Comparison of ENCODE assay signal across 21 cellular contexts in genomic region chr1:73771396-73771795, GRCh38.
"Had no signal": no experiment of that assay in that cellular context is flagged by ENCODE, and none has a peak within 500 bp of the region (broad histone marks: within the 10 kb centered on the region; RNA-seq: fewer than 3 reads in every experiment).

No MANE protein-coding gene starts in this region.

- H3K4me1 Mint-ChIP-seq: immature natural killer cell, memory B cell had no signal

- H3K79me2 ChIP-seq: hepatocyte had no signal

- H3K4me2 ChIP-seq: hepatocyte had no signal

- H3K9me3 ChIP-seq: colonic mucosa, esophagus muscularis mucosa, gastroesophageal sphincter, heart left ventricle had no signal

- H3K27me3 ChIP-seq: colonic mucosa, esophagus muscularis mucosa, foreskin keratinocyte, gastroesophageal sphincter, heart left ventricle, hepatocyte, left lung had no signal

- H3K27ac ChIP-seq: colonic mucosa, esophagus muscularis mucosa, foreskin keratinocyte, gastroesophageal sphincter, heart left ventricle, hepatocyte, left lung had no signal

- H3K4me1 ChIP-seq: colonic mucosa, esophagus muscularis mucosa, foreskin keratinocyte, gastroesophageal sphincter, heart left ventricle, left lung had no signal

- H2AFZ ChIP-seq: hepatocyte had no signal

- DNase-seq: cerebellar nuclear complex; colonic mucosa; cortex of kidney; effector CD8-positive, alpha-beta T cell; foreskin keratinocyte; heart left ventricle; hypothalamus; immature natural killer cell; islet precursor cell; left cardiac atrium; left lung; left ventricle myocardium superior; mammary epithelial cell; mesendoderm; midbrain had no signal

- H3K9me3 Mint-ChIP-seq: memory B cell had no signal

- H3K27ac Mint-ChIP-seq: dendritic cell treated with granulocyte-macrophage colony-stimulating factor and Interleukin-4, amounts not matched to agents 40 ng/mL and 50 ng/mL, for 4 days; immature natural killer cell; memory B cell had no signal

- H3K36me3 Mint-ChIP-seq: immature natural killer cell, memory B cell had no signal

- H3K27me3 Mint-ChIP-seq: dendritic cell treated with granulocyte-macrophage colony-stimulating factor and Interleukin-4, amounts not matched to agents 40 ng/mL and 50 ng/mL, for 4 days; memory B cell had no signal

- ATAC-seq: foreskin keratinocyte, gastroesophageal sphincter, heart left ventricle, left cardiac atrium, left lung, left ventricle myocardium superior had no signal

- H3K4me3 ChIP-seq: colonic mucosa, esophagus muscularis mucosa, gastroesophageal sphincter, heart left ventricle, hepatocyte, left lung, lung had no signal

- H3K36me3 ChIP-seq: colonic mucosa, esophagus muscularis mucosa, gastroesophageal sphincter, heart left ventricle, left lung had no signal

- H3K4me3 Mint-ChIP-seq: dendritic cell treated with granulocyte-macrophage colony-stimulating factor and Interleukin-4, amounts not matched to agents 40 ng/mL and 50 ng/mL, for 4 days; immature natural killer cell; memory B cell had no signal
